In the genomic region with DNA sequence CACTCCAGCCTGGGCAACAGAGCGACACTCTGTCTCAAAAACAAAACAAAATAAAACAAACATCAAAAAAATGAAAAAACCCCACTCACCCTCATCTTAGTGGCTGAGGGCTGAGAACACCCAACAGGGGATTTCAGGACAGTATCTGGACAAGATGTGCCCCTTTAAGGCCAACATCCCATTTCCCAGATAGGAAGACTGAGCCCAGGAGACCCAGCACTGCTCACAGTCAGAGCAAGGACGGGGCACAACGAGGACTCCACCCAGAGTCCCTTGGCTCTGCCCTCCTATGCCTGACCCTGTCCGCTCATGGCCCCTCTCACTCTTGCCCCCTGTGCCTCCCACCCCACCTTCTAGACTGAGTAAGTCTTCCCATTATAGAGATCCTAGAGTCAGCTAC, we compare ENCODE assay signal across 37 cellular contexts. TPM values are rescaled to one million over a fixed set of nuclear protein-coding genes. Genes with fewer than 3 reads are reported as not detected.
"Had no signal": no experiment of that assay in that cellular context is flagged by ENCODE, and none has a peak within 500 bp of the region (broad histone marks: within the 10 kb centered on the region; RNA-seq: fewer than 3 reads in every experiment).

No MANE protein-coding gene starts in this region.

- DNase-seq: activated CD4-positive, alpha-beta memory T cell treated with anti-CD3 and anti-CD28 coated beads for 36 hours; activated CD4-positive, alpha-beta T cell treated with anti-CD3 and anti-CD28 coated beads for 36 hours; activated CD4-positive, alpha-beta T cell treated with anti-CD3 and anti-CD28 coated beads, Interleukin-2, amount 10 ng/mL, durations not matched to agents 24 days and 14 days; activated CD4-positive, CD25-positive, alpha-beta regulatory T cell; activated CD4-positive, CD25-positive, alpha-beta regulatory T cell treated with anti-CD3 and anti-CD28 coated beads, Interleukin-2, amount 50 U/mL, for 72 hours; activated CD8-positive, alpha-beta memory T cell treated with anti-CD3 and anti-CD28 coated beads, Interleukin-2, amount 10 ng/mL, durations not matched to agents 7 days and 5 days; activated CD8-positive, alpha-beta memory T cell treated with anti-CD3 and anti-CD28 coated beads, Interleukin-2, amount 50 U/mL, for 4 hours; activated CD8-positive, alpha-beta T cell treated with anti-CD3 and anti-CD28 coated beads, Interleukin-2, amount 10 ng/mL, durations not matched to agents 7 days and 5 days; activated gamma-delta T cell treated with Interleukin-2 at 50 U/mL for 16 hours; activated naive CD4-positive, alpha-beta T cell treated with anti-CD3 and anti-CD28 coated beads for 36 hours; activated naive CD8-positive, alpha-beta T cell treated with anti-CD3 and anti-CD28 coated beads, Interleukin-2, amount 10 ng/mL, durations not matched to agents 7 days and 5 days; activated T-cell treated with anti-CD3 and anti-CD28 coated beads, Interleukin-2, amount 50 U/mL, for 1 hour; activated T-cell treated with anti-CD3 and anti-CD28 coated beads, Interleukin-2, amount 50 U/mL, for 48 hours; dorsolateral prefrontal cortex; effector memory CD4-positive, alpha-beta T cell; erythroblast; foreskin keratinocyte; gastrocnemius medialis; glutamatergic neuron; heart left ventricle; T-helper 1 cell; T-helper 17 cell; T1000 had no signal

- H3K36me3 ChIP-seq: ascending aorta, esophagus muscularis mucosa, gastrocnemius medialis, heart left ventricle had no signal

- H3K4me1 Mint-ChIP-seq: activated CD4-positive, alpha-beta T cell treated with anti-CD3 and anti-CD28 coated beads for 36 hours; activated CD4-positive, alpha-beta T cell treated with anti-CD3 and anti-CD28 coated beads, Interleukin-2, amount 10 ng/mL, durations not matched to agents 24 days and 14 days; activated CD8-positive, alpha-beta memory T cell treated with anti-CD3 and anti-CD28 coated beads, Interleukin-2, amount 10 ng/mL, durations not matched to agents 7 days and 5 days; activated naive CD8-positive, alpha-beta T cell treated with anti-CD3 and anti-CD28 coated beads, Interleukin-2, amount 10 ng/mL, durations not matched to agents 7 days and 5 days had no signal

- H3K36me3 Mint-ChIP-seq: activated CD4-positive, alpha-beta memory T cell treated with anti-CD3 and anti-CD28 coated beads for 36 hours; activated CD8-positive, alpha-beta memory T cell treated with anti-CD3 and anti-CD28 coated beads, Interleukin-2, amount 10 ng/mL, durations not matched to agents 7 days and 5 days; activated naive CD4-positive, alpha-beta T cell treated with anti-CD3 and anti-CD28 coated beads, Interleukin-2, amount 50 U/mL, for 72 hours; activated naive CD8-positive, alpha-beta T cell treated with anti-CD3 and anti-CD28 coated beads, Interleukin-2, amount 10 ng/mL, durations not matched to agents 7 days and 5 days; brain had no signal

- H3K9me3 ChIP-seq: ascending aorta, esophagus muscularis mucosa, gastrocnemius medialis, heart left ventricle had no signal

- H3K4me1 ChIP-seq: ascending aorta, foreskin keratinocyte, gastrocnemius medialis had no signal

- ATAC-seq: activated CD4-positive, alpha-beta T cell treated with anti-CD3 and anti-CD28 coated beads for 36 hours; activated CD8-positive, alpha-beta memory T cell treated with anti-CD3 and anti-CD28 coated beads, Interleukin-2, amount 10 ng/mL, durations not matched to agents 7 days and 5 days; activated CD8-positive, alpha-beta T cell treated with anti-CD3 and anti-CD28 coated beads, Interleukin-2, amount 10 ng/mL, durations not matched to agents 7 days and 5 days; activated naive CD4-positive, alpha-beta T cell treated with anti-CD3 and anti-CD28 coated beads, Interleukin-2, amount 50 U/mL, for 72 hours; foreskin keratinocyte; gastrocnemius medialis; T-helper 17 cell had no signal

- H3K27me3 ChIP-seq: ascending aorta, foreskin keratinocyte had no signal

- H3K27ac ChIP-seq: ascending aorta, coronary artery, dorsolateral prefrontal cortex, esophagus muscularis mucosa, foreskin keratinocyte, gastrocnemius medialis, heart left ventricle had no signal

- FAIRE-seq: bronchial epithelial cell had no signal

- H3K27ac Mint-ChIP-seq: activated CD4-positive, alpha-beta memory T cell treated with anti-CD3 and anti-CD28 coated beads for 36 hours; activated CD4-positive, alpha-beta T cell treated with anti-CD3 and anti-CD28 coated beads for 36 hours; activated CD4-positive, alpha-beta T cell treated with anti-CD3 and anti-CD28 coated beads, Interleukin-2, amount 10 ng/mL, durations not matched to agents 24 days and 14 days; activated CD8-positive, alpha-beta memory T cell treated with anti-CD3 and anti-CD28 coated beads, Interleukin-2, amount 10 ng/mL, durations not matched to agents 7 days and 5 days; activated CD8-positive, alpha-beta T cell treated with anti-CD3 and anti-CD28 coated beads, Interleukin-2, amount 10 ng/mL, durations not matched to agents 7 days and 5 days; activated naive CD4-positive, alpha-beta T cell treated with anti-CD3 and anti-CD28 coated beads for 36 hours; activated naive CD8-positive, alpha-beta T cell treated with anti-CD3 and anti-CD28 coated beads, Interleukin-2, amount 10 ng/mL, durations not matched to agents 7 days and 5 days; activated T-helper 1 cell treated with anti-CD3 and anti-CD28 coated beads, Interleukin-12 subunit alpha, Interleukin-12 subunit beta, Interleukin-2, Interleukin-4 antibody, amounts not matched to agents 30 ng/mL and 10 ng/mL and 1 ng/mL, durations not matched to agents 14 hours and 24 hours and 36 hours; activated T-helper 2 cell treated with anti-CD3 and anti-CD28 coated beads, Interferon-gamma antibody, Interleukin-2, Interleukin-4, amounts not matched to agents 10 μg/mL and 5 μg/mL and 100 μg/mL, durations not matched to agents 14 hours and 24 hours and 36 hours; brain; dendritic cell treated with granulocyte-macrophage colony-stimulating factor and Interleukin-4, amounts not matched to agents 40 ng/mL and 50 ng/mL, for 4 days; T-helper 17 cell; T-helper 2 cell treated with Interferon-gamma antibody and Interleukin-4, amounts not matched to agents 5 μg/mL and 100 μg/mL, for 36 hours had no signal

- H3K9me3 Mint-ChIP-seq: activated CD4-positive, alpha-beta memory T cell treated with anti-CD3 and anti-CD28 coated beads for 36 hours; activated CD4-positive, alpha-beta T cell treated with anti-CD3 and anti-CD28 coated beads, Interleukin-2, amount 10 ng/mL, durations not matched to agents 24 days and 14 days; activated naive CD4-positive, alpha-beta T cell treated with anti-CD3 and anti-CD28 coated beads for 36 hours; activated naive CD4-positive, alpha-beta T cell treated with anti-CD3 and anti-CD28 coated beads, Interleukin-2, amount 50 U/mL, for 72 hours; activated naive CD8-positive, alpha-beta T cell treated with anti-CD3 and anti-CD28 coated beads, Interleukin-2, amount 10 ng/mL, durations not matched to agents 7 days and 5 days; activated T-helper 1 cell treated with anti-CD3 and anti-CD28 coated beads, Interleukin-12 subunit alpha, Interleukin-12 subunit beta, Interleukin-2, Interleukin-4 antibody, amounts not matched to agents 30 ng/mL and 10 ng/mL and 1 ng/mL, durations not matched to agents 14 hours and 24 hours and 36 hours; activated T-helper 2 cell treated with anti-CD3 and anti-CD28 coated beads, Interferon-gamma antibody, Interleukin-2, Interleukin-4, amounts not matched to agents 10 μg/mL and 5 μg/mL and 100 μg/mL, durations not matched to agents 14 hours and 24 hours and 36 hours; central memory CD8-positive, alpha-beta T cell; dendritic cell treated with granulocyte-macrophage colony-stimulating factor and Interleukin-4, amounts not matched to agents 40 ng/mL and 50 ng/mL, for 4 days; T-helper 2 cell treated with Interferon-gamma antibody and Interleukin-4, amounts not matched to agents 5 μg/mL and 100 μg/mL, for 36 hours had no signal

- H3K4me3 ChIP-seq: ascending aorta, coronary artery, dorsolateral prefrontal cortex, esophagus muscularis mucosa, gastrocnemius medialis, heart left ventricle had no signal

- H3K4me3 Mint-ChIP-seq: activated CD4-positive, alpha-beta memory T cell treated with anti-CD3 and anti-CD28 coated beads for 36 hours; activated CD4-positive, alpha-beta T cell treated with anti-CD3 and anti-CD28 coated beads for 36 hours; activated CD4-positive, alpha-beta T cell treated with anti-CD3 and anti-CD28 coated beads, Interleukin-2, amount 10 ng/mL, durations not matched to agents 24 days and 14 days; activated CD8-positive, alpha-beta memory T cell treated with anti-CD3 and anti-CD28 coated beads, Interleukin-2, amount 10 ng/mL, durations not matched to agents 7 days and 5 days; activated CD8-positive, alpha-beta T cell treated with anti-CD3 and anti-CD28 coated beads, Interleukin-2, amount 10 ng/mL, durations not matched to agents 7 days and 5 days; activated naive CD4-positive, alpha-beta T cell treated with anti-CD3 and anti-CD28 coated beads for 36 hours; activated naive CD8-positive, alpha-beta T cell treated with anti-CD3 and anti-CD28 coated beads, Interleukin-2, amount 10 ng/mL, durations not matched to agents 7 days and 5 days; activated T-helper 1 cell treated with anti-CD3 and anti-CD28 coated beads, Interleukin-12 subunit alpha, Interleukin-12 subunit beta, Interleukin-2, Interleukin-4 antibody, amounts not matched to agents 30 ng/mL and 10 ng/mL and 1 ng/mL, durations not matched to agents 14 hours and 24 hours and 36 hours; brain; central memory CD8-positive, alpha-beta T cell; dendritic cell treated with granulocyte-macrophage colony-stimulating factor and Interleukin-4, amounts not matched to agents 40 ng/mL and 50 ng/mL, for 4 days; T-helper 17 cell; T-helper 2 cell treated with Interferon-gamma antibody and Interleukin-4, amounts not matched to agents 5 μg/mL and 100 μg/mL, for 36 hours had no signal

RNA-seq across cellular contexts. Expression of a gene that starts 52.9 kb away (rescaled TPM):
- total RNA-seq: activated CD4-positive, alpha-beta memory T cell treated with anti-CD3 and anti-CD28 coated beads for 36 hours; activated CD4-positive, alpha-beta T cell treated with anti-CD3 and anti-CD28 coated beads for 36 hours; activated CD4-positive, alpha-beta T cell treated with anti-CD3 and anti-CD28 coated beads, Interleukin-2, amount 10 ng/mL, durations not matched to agents 24 days and 14 days; activated CD8-positive, alpha-beta memory T cell treated with anti-CD3 and anti-CD28 coated beads for 36 hours; activated CD8-positive, alpha-beta memory T cell treated with anti-CD3 and anti-CD28 coated beads, Interleukin-2, amount 10 ng/mL, durations not matched to agents 7 days and 5 days; activated CD8-positive, alpha-beta T cell treated with anti-CD3 and anti-CD28 coated beads, Interleukin-2, amount 10 ng/mL, durations not matched to agents 7 days and 5 days; activated naive CD4-positive, alpha-beta T cell treated with anti-CD3 and anti-CD28 coated beads for 36 hours; activated naive CD4-positive, alpha-beta T cell treated with anti-CD3 and anti-CD28 coated beads, Interleukin-2, amount 50 U/mL, for 72 hours; activated naive CD8-positive, alpha-beta T cell treated with anti-CD3 and anti-CD28 coated beads, Interleukin-2, amount 10 ng/mL, durations not matched to agents 7 days and 5 days; activated T-helper 1 cell treated with anti-CD3 and anti-CD28 coated beads, Interleukin-12 subunit alpha, Interleukin-12 subunit beta, Interleukin-2, Interleukin-4 antibody, amounts not matched to agents 30 ng/mL and 10 ng/mL and 1 ng/mL, durations not matched to agents 14 hours and 24 hours and 36 hours; activated T-helper 2 cell treated with anti-CD3 and anti-CD28 coated beads, Interferon-gamma antibody, Interleukin-2, Interleukin-4, amounts not matched to agents 10 μg/mL and 5 μg/mL and 100 μg/mL, durations not matched to agents 14 hours and 24 hours and 36 hours; ascending aorta; bronchial epithelial cell; cardiac septum; cerebellum; esophagus muscularis mucosa; foreskin keratinocyte; gastrocnemius medialis; heart left ventricle; T-helper 17 cell had no signal
- polyA plus RNA-seq: foreskin keratinocyte, heart left ventricle had no signal

RNA-seq across cellular contexts. Expression of a gene that starts 53.8 kb away (rescaled TPM):
- total RNA-seq: activated T-helper 1 cell treated with anti-CD3 and anti-CD28 coated beads, Interleukin-12 subunit alpha, Interleukin-12 subunit beta, Interleukin-2, Interleukin-4 antibody, amounts not matched to agents 30 ng/mL and 10 ng/mL and 1 ng/mL, durations not matched to agents 14 hours and 24 hours and 36 hours; ascending aorta; bronchial epithelial cell; cardiac septum; cerebellum; esophagus muscularis mucosa had no signal
- polyA plus RNA-seq: heart left ventricle had no signal
